ENCODE assay signal across 1 cellular context in genomic region chr11:57321996-57322880, GRCh38.
TF ChIP-seq lines count a peak whose summit lies in the region.

No MANE protein-coding gene starts in this region.

TF ChIP-seq in IMR-90, 13 proteins besides CTCF, POLR2A, EP300 and RAD21:
- TF ChIP-seq CEBPB (IDR thresholded peaks at IDR 0.05; ENCODE audit: low read depth, low read length) (peak; percentile 91), RCOR1 (IDR thresholded peaks at IDR 0.05; ENCODE audit: insufficient replicate concordance, low read length) (no peak), MAZ (IDR thresholded peaks at IDR 0.05; ENCODE audit: borderline replicate concordance, low read depth, low read length) (peak; percentile 94)
- TF ChIP-seq, protein P1, sequence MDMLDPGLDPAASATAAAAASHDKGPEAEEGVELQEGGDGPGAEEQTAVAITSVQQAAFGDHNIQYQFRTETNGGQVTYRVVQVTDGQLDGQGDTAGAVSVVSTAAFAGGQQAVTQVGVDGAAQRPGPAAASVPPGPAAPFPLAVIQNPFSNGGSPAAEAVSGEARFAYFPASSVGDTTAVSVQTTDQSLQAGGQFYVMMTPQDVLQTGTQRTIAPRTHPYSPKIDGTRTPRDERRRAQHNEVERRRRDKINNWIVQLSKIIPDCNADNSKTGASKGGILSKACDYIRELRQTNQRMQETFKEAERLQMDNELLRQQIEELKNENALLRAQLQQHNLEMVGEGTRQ (IDR thresholded peaks at IDR 0.05; ENCODE audit: low read depth, low read length), result no peak
TF ChIP-seq in IMR-90: peak in this region for 2.
